Comparison of ENCODE assay signal across 23 cellular contexts in genomic region chr6:106829451-106829850, GRCh38.
"Had no signal": no experiment of that assay in that cellular context is flagged by ENCODE, and none has a peak within 500 bp of the region (broad histone marks: within the 10 kb centered on the region; RNA-seq: fewer than 3 reads in every experiment).

No MANE protein-coding gene starts in this region.

- H3K4me1 Mint-ChIP-seq: activated naive CD8-positive, alpha-beta T cell treated with anti-CD3 and anti-CD28 coated beads, Interleukin-2, amount 10 ng/mL, durations not matched to agents 7 days and 5 days had no signal

- H3K9me3 Mint-ChIP-seq: activated CD8-positive, alpha-beta T cell treated with anti-CD3 and anti-CD28 coated beads for 36 hours; activated naive CD8-positive, alpha-beta T cell treated with anti-CD3 and anti-CD28 coated beads, Interleukin-2, amount 10 ng/mL, durations not matched to agents 7 days and 5 days; T-helper 1 cell treated with Interleukin-12 subunit alpha and Interleukin-12 subunit beta and Interleukin-4 antibody, amounts not matched to agents 30 μg/mL and 1 μg/mL, for 36 hours had no signal

- H3K27ac Mint-ChIP-seq: activated CD8-positive, alpha-beta T cell treated with anti-CD3 and anti-CD28 coated beads for 36 hours; activated naive CD8-positive, alpha-beta T cell treated with anti-CD3 and anti-CD28 coated beads, Interleukin-2, amount 10 ng/mL, durations not matched to agents 7 days and 5 days; T-helper 1 cell treated with Interleukin-12 subunit alpha and Interleukin-12 subunit beta and Interleukin-4 antibody, amounts not matched to agents 30 μg/mL and 1 μg/mL, for 36 hours had no signal

- ATAC-seq: activated CD4-positive, CD25-positive, alpha-beta regulatory T cell treated with anti-CD3 and anti-CD28 coated beads, Interleukin-2, amount 50 U/mL, for 24 hours; activated CD8-positive, alpha-beta T cell treated with anti-CD3 and anti-CD28 coated beads for 36 hours; PC-3 had no signal

- H3K27ac ChIP-seq: adrenal gland, breast epithelium had no signal

- H3K9me3 ChIP-seq: adrenal gland, breast epithelium had no signal

- H3K36me3 ChIP-seq: adrenal gland, breast epithelium had no signal

- H3K36me3 Mint-ChIP-seq: activated naive CD8-positive, alpha-beta T cell treated with anti-CD3 and anti-CD28 coated beads, Interleukin-2, amount 10 ng/mL, durations not matched to agents 7 days and 5 days had no signal

- H3K4me1 ChIP-seq: adrenal gland, breast epithelium had no signal

- H3K27me3 ChIP-seq: adrenal gland, breast epithelium had no signal

- H3K4me3 Mint-ChIP-seq: activated CD8-positive, alpha-beta T cell treated with anti-CD3 and anti-CD28 coated beads for 36 hours; activated naive CD8-positive, alpha-beta T cell treated with anti-CD3 and anti-CD28 coated beads, Interleukin-2, amount 10 ng/mL, durations not matched to agents 7 days and 5 days; T-helper 1 cell treated with Interleukin-12 subunit alpha and Interleukin-12 subunit beta and Interleukin-4 antibody, amounts not matched to agents 30 μg/mL and 1 μg/mL, for 36 hours had no signal

- DNase-seq: activated CD4-positive, alpha-beta T cell treated with anti-CD3 and anti-CD28 coated beads for 4 hours; activated CD8-positive, alpha-beta memory T cell treated with anti-CD3 and anti-CD28 coated beads, Interleukin-2, amount 50 U/mL, for 48 hours; activated CD8-positive, alpha-beta T cell treated with anti-CD3 and anti-CD28 coated beads for 36 hours; activated naive CD4-positive, alpha-beta T cell treated with anti-CD3 and anti-CD28 coated beads, Interleukin-2, amount 50 U/mL, for 16 hours; activated naive CD8-positive, alpha-beta T cell treated with anti-CD3 and anti-CD28 coated beads, Interleukin-2, amount 10 ng/mL, durations not matched to agents 7 days and 5 days; activated T-cell treated with anti-CD3 and anti-CD28 coated beads, Interleukin-2, amount 50 U/mL, for 1 hour; adrenal gland; aorta; caudate nucleus; Karpas-422; MM.1S; NCI-H1105 treated with DMSO at 0.1 percent for 48 hours; NCI-H1436 treated with DMSO at 0.1 percent for 48 hours; NCI-H187; NCI-H2081; NCI-H446; NCI-H524; PC-3; SHP77; T-helper 9 cell had no signal

- H3K4me3 ChIP-seq: adrenal gland, breast epithelium had no signal
